8 cellular contexts compared by ENCODE assay signal in genomic region chr7:68421712-68422111, GRCh38.
"Had no signal": no experiment of that assay in that cellular context is flagged by ENCODE, and none has a peak within 500 bp of the region (broad histone marks: within the 10 kb centered on the region; RNA-seq: fewer than 3 reads in every experiment).

No MANE protein-coding gene starts in this region.

- ATAC-seq: GM12878 had no signal

- DNase-seq: GDM1, GF-D8 had no signal

- H3K4me3 ChIP-seq: GM12878 had no signal

- FAIRE-seq: G401.6, GM12878, GM12891, GM12892, GM18507, GM19239 had no signal
